Comparison of ENCODE assay signal across 1 cellular context in the genomic region with DNA sequence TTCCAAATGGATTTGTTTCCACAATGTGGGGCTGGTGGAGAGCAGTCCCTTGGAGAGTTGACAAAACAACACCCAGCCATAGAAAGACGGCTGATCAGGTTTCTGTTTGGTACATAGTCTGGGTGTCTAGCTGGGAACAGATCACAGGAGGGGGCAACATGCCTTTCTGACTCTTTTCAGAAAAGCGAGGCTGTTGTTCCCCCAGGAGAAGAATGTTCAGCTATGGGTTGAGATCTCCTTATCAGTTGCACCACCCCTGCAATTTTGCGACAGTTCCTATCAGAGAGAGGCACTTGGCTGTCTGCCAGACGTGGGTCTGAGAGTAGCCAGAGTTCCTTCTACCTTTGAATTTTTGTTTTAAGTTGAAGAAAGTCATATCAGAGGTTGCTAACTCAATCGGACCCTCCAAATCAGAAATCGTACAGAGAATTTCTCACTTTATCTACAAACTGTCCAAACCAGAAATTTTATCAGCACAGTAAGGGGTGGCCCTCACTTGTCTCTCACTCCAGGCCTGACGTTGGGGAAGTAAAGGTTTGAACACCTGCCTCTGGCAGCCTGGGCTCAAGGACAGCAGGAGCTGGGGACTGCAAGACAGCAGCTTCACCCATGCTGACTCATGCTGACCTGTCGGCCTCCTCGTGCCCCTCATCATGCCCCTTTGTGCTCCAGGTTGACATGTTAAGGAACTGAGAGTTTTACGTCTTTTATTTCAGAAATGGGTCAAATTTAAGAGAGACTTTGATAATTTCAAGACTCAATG.
A peak's percentile ranks its signal among the peaks of the same experiment; 100 is the strongest.
TF ChIP-seq lines count a peak whose summit lies in the region.

No MANE protein-coding gene starts in this region.

TF ChIP-seq in HepG2, 621 proteins besides CTCF, POLR2A, EP300 and RAD21:
- TF ChIP-seq, protein P1, sequence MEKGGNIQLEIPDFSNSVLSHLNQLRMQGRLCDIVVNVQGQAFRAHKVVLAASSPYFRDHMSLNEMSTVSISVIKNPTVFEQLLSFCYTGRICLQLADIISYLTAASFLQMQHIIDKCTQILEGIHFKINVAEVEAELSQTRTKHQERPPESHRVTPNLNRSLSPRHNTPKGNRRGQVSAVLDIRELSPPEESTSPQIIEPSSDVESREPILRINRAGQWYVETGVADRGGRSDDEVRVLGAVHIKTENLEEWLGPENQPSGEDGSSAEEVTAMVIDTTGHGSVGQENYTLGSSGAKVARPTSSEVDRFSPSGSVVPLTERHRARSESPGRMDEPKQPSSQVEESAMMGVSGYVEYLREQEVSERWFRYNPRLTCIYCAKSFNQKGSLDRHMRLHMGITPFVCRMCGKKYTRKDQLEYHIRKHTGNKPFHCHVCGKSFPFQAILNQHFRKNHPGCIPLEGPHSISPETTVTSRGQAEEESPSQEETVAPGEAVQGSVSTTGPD (CRISPR knock-in tag; IDR thresholded peaks at IDR 0.05): no peak
- TF ChIP-seq FOSL2 (CRISPR knock-in tag; IDR thresholded peaks at IDR 0.05): peak; percentile 65; the same call in 1 of the 2 replicates
- TF ChIP-seq, protein P2, sequence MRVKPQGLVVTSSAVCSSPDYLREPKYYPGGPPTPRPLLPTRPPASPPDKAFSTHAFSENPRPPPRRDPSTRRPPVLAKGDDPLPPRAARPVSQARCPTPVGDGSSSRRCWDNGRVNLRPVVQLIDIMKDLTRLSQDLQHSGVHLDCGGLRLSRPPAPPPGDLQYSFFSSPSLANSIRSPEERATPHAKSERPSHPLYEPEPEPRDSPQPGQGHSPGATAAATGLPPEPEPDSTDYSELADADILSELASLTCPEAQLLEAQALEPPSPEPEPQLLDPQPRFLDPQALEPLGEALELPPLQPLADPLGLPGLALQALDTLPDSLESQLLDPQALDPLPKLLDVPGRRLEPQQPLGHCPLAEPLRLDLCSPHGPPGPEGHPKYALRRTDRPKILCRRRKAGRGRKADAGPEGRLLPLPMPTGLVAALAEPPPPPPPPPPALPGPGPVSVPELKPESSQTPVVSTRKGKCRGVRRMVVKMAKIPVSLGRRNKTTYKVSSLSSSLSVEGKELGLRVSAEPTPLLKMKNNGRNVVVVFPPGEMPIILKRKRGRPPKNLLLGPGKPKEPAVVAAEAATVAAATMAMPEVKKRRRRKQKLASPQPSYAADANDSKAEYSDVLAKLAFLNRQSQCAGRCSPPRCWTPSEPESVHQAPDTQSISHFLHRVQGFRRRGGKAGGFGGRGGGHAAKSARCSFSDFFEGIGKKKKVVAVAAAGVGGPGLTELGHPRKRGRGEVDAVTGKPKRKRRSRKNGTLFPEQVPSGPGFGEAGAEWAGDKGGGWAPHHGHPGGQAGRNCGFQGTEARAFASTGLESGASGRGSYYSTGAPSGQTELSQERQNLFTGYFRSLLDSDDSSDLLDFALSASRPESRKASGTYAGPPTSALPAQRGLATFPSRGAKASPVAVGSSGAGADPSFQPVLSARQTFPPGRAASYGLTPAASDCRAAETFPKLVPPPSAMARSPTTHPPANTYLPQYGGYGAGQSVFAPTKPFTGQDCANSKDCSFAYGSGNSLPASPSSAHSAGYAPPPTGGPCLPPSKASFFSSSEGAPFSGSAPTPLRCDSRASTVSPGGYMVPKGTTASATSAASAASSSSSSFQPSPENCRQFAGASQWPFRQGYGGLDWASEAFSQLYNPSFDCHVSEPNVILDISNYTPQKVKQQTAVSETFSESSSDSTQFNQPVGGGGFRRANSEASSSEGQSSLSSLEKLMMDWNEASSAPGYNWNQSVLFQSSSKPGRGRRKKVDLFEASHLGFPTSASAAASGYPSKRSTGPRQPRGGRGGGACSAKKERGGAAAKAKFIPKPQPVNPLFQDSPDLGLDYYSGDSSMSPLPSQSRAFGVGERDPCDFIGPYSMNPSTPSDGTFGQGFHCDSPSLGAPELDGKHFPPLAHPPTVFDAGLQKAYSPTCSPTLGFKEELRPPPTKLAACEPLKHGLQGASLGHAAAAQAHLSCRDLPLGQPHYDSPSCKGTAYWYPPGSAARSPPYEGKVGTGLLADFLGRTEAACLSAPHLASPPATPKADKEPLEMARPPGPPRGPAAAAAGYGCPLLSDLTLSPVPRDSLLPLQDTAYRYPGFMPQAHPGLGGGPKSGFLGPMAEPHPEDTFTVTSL (CRISPR knock-in tag; IDR thresholded peaks at IDR 0.05; ENCODE audit: borderline replicate concordance): 0 out of 2 replicates have a peak, but pooled peaks have one; percentile 26
- TF ChIP-seq MAFF (IDR thresholded peaks at IDR 0.05; ENCODE audit: low read depth, low read length): peak; percentile 20; the same call in 1 of the 2 replicates
- TF ChIP-seq ZNF337 (CRISPR knock-in tag; IDR thresholded peaks at IDR 0.05; ENCODE audit: borderline replicate concordance, low read depth): no peak
